Comparison of ENCODE assay signal across 14 cellular contexts in the genomic region with DNA sequence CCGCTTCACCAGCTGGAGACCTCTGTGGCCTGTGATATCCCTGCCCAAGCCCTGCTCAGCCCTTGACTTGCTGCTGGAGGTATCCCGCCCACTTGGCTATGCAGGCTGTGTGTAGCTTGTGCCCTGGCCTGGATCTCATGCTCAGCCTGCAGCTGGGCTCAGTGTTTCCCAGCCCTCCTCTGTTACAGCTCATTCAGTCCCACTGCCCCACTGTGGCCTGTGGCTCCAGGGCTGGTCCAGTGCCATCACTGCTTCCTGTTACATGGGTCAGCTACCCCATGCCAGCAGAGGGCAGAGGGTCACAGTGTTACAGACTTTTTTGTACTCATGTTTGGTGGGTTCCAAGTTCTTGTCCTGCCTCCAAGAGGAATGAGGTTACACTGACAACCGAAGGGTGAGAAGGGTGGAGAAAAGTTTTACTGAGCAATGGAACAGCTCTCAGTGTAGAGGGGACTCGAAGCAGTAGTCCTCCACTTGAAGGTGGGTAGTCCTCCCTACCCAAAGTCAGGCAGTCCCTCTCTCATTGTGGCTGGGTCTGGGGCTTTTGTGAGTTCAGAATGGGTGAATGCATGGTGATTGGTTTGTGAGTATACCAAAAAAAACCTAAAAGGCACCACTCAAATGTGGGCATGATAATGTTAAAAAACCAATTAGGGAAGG.
"Had no signal": no experiment of that assay in that cellular context is flagged by ENCODE, and none has a peak within 500 bp of the region (broad histone marks: within the 10 kb centered on the region; RNA-seq: fewer than 3 reads in every experiment).

No MANE protein-coding gene starts in this region.

- H3K9me3 Mint-ChIP-seq: activated CD4-positive, alpha-beta memory T cell treated with anti-CD3 and anti-CD28 coated beads, Interleukin-2, amount 10 ng/mL, durations not matched to agents 7 days and 5 days; activated naive CD4-positive, alpha-beta T cell treated with anti-CD3 and anti-CD28 coated beads, Interleukin-2, amount 50 U/mL, for 72 hours had no signal

- H3K36me3 Mint-ChIP-seq: activated naive CD4-positive, alpha-beta T cell treated with anti-CD3 and anti-CD28 coated beads, Interleukin-2, amount 50 U/mL, for 72 hours; natural killer cell treated with Interleukin-12 subunit alpha and Interleukin-12 subunit beta and Interleukin-15 and Interleukin-18, amount 100 ng/mL, for 72 hours; stimulated activated naive B cell treated with anti-CD40 and anti-IgM and Interleukin-4, amounts not matched to agents 10 μg/mL and 1 μg/mL and 100 μg/mL, for 72 hours had no signal

- H3K27ac Mint-ChIP-seq: activated CD4-positive, alpha-beta memory T cell treated with anti-CD3 and anti-CD28 coated beads, Interleukin-2, amount 10 ng/mL, durations not matched to agents 7 days and 5 days; activated naive CD4-positive, alpha-beta T cell treated with anti-CD3 and anti-CD28 coated beads, Interleukin-2, amount 50 U/mL, for 72 hours; natural killer cell treated with Interleukin-12 subunit alpha and Interleukin-12 subunit beta and Interleukin-15 and Interleukin-18, amount 100 ng/mL, for 72 hours; stimulated activated naive B cell treated with anti-CD40 and anti-IgM and Interleukin-4, amounts not matched to agents 10 μg/mL and 1 μg/mL and 100 μg/mL, for 72 hours had no signal

- ATAC-seq: activated naive CD4-positive, alpha-beta T cell treated with anti-CD3 and anti-CD28 coated beads, Interleukin-2, amount 50 U/mL, for 72 hours; left ventricle myocardium superior; natural killer cell treated with Interleukin-12 subunit alpha and Interleukin-12 subunit beta and Interleukin-15 and Interleukin-18, amount 100 ng/mL, for 72 hours; stimulated activated naive B cell treated with anti-CD40 and anti-IgM and Interleukin-4, amounts not matched to agents 10 μg/mL and 1 μg/mL and 100 μg/mL, for 72 hours had no signal

- H3K4me1 Mint-ChIP-seq: stimulated activated naive B cell treated with anti-CD40 and anti-IgM and Interleukin-4, amounts not matched to agents 10 μg/mL and 1 μg/mL and 100 μg/mL, for 72 hours had no signal

- H2AFZ ChIP-seq: hepatocyte had no signal

- H3K27me3 ChIP-seq: cardiac muscle cell, dorsolateral prefrontal cortex, hepatocyte, tibial artery, vagina had no signal

- H3K4me1 ChIP-seq: tibial artery, vagina had no signal

- H3K4me3 ChIP-seq: cardiac muscle cell, dorsolateral prefrontal cortex, hepatocyte, tibial artery, vagina had no signal

- H3K4me2 ChIP-seq: hepatocyte had no signal

- H3K27ac ChIP-seq: cardiac muscle cell, dorsolateral prefrontal cortex, hepatocyte, tibial artery, vagina had no signal

- H3K79me2 ChIP-seq: hepatocyte had no signal

- H3K4me3 Mint-ChIP-seq: activated CD4-positive, alpha-beta memory T cell treated with anti-CD3 and anti-CD28 coated beads, Interleukin-2, amount 10 ng/mL, durations not matched to agents 7 days and 5 days; natural killer cell treated with Interleukin-12 subunit alpha and Interleukin-12 subunit beta and Interleukin-15 and Interleukin-18, amount 100 ng/mL, for 72 hours; stimulated activated naive B cell treated with anti-CD40 and anti-IgM and Interleukin-4, amounts not matched to agents 10 μg/mL and 1 μg/mL and 100 μg/mL, for 72 hours had no signal

- DNase-seq: activated CD4-positive, alpha-beta memory T cell treated with anti-CD3 and anti-CD28 coated beads, Interleukin-2, amount 10 ng/mL, durations not matched to agents 7 days and 5 days; activated CD4-positive, alpha-beta T cell treated with anti-CD3 and anti-CD28 coated beads for 4 hours; activated effector memory CD4-positive, alpha-beta T cell treated with anti-CD3 and anti-CD28 coated beads, Interleukin-2, amount 50 U/mL, for 16 hours; activated T-cell treated with anti-CD3 and anti-CD28 coated beads, Interleukin-2, amount 50 U/mL, for 48 hours; dorsolateral prefrontal cortex; left ventricle myocardium superior; nucleus accumbens; stimulated activated naive B cell treated with anti-CD40 and anti-IgM and Interleukin-4, amounts not matched to agents 10 μg/mL and 1 μg/mL and 100 μg/mL, for 72 hours; tibial artery had no signal

- H3K36me3 ChIP-seq: cardiac muscle cell, tibial artery, vagina had no signal

- H3K9me3 ChIP-seq: tibial artery, vagina had no signal
